In genomic region chr3:157423337-157423736, GRCh38 we compare ENCODE assay signal across 22 cellular contexts. TPM values are rescaled to one million over a fixed set of nuclear protein-coding genes. Genes with fewer than 3 reads are reported as not detected.
A peak's percentile ranks its signal among the peaks of the same experiment; 100 is the strongest.
DNase-seq lines count a peak whose midpoint lies in the region; ATAC-seq, FAIRE-seq and TF ChIP-seq lines count a peak whose summit lies in the region.
"Had no signal": no experiment of that assay in that cellular context is flagged by ENCODE, and none has a peak within 500 bp of the region (broad histone marks: within the 10 kb centered on the region; RNA-seq: fewer than 3 reads in every experiment).

No MANE protein-coding gene starts in this region.

- TF ChIP-seq POLR2A in GM12892 (IDR thresholded peaks at IDR 0.05; ENCODE audit: low read depth, low read length) = no peak

- H3K9me3 ChIP-seq in astrocyte (ENCODE audit: insufficient read depth, low read depth, low read length) (no peaks in the 10 kb centered on the region), mesenchymal stem cell (ENCODE audit: control insufficient read depth, low read length) (no peaks in the 10 kb centered on the region)
- H3K9me3 ChIP-seq: BE2C, SJCRH30 had no signal

- peaks cover 4% of the 10 kb centered on the region for H3K4me1 ChIP-seq in astrocyte (ENCODE audit: insufficient read depth, low read length)
- no peaks in the 10 kb centered on the region for H3K4me1 ChIP-seq in mesenchymal stem cell (ENCODE audit: control insufficient read depth, insufficient read depth, low read depth, low read length)
- H3K4me1 ChIP-seq: BE2C, SJCRH30 had no signal

- H3K23ac ChIP-seq in mesenchymal stem cell (ENCODE audit: low read length in 2 of 2) = no peak overlapping the region

- H4K8ac ChIP-seq in mesenchymal stem cell (ENCODE audit: low read length) = no peak overlapping the region

- CTCF ChIA-PET in BJ (lab: Yijun Ruan, JAX) = interaction anchor here (0.6 to 0.9 kb wide), 2 partner anchors 98 to 218 kb away, joined by 3 read pairs; no protein-coding TSS in a partner anchor

- no peak overlapping the region for H2AK5ac ChIP-seq in mesenchymal stem cell (ENCODE audit: low read length, severe bottlenecking)

- H3K27me3 ChIP-seq in BJ (ENCODE audit: control insufficient read depth, insufficient read depth, low read length) (no peaks in the 10 kb centered on the region), astrocyte (ENCODE audit: insufficient read depth, low read length) (no peaks in the 10 kb centered on the region), mesenchymal stem cell (ENCODE audit: control insufficient read depth in 1 of 2, insufficient read depth in 1 of 2, low read length in 2 of 2) (no peaks in the 10 kb centered on the region)
- H3K27me3 ChIP-seq: BE2C, SJCRH30 had no signal

- no peaks in the 10 kb centered on the region for H4K20me1 ChIP-seq in astrocyte (ENCODE audit: insufficient read depth, low read length)

- H3K4me2 ChIP-seq in astrocyte (ENCODE audit: low read length) (no peak overlapping the region), mesenchymal stem cell (ENCODE audit: low read length, poor library complexity, severe bottlenecking) (no peak overlapping the region)

- peak overlapping the region; percentile 19 for H2BK120ac ChIP-seq in mesenchymal stem cell (ENCODE audit: low read depth, low read length)

- H3K9ac ChIP-seq in astrocyte (ENCODE audit: low read length) (no peak overlapping the region), mesenchymal stem cell (ENCODE audit: low read length) (no peak overlapping the region)

- no peak overlapping the region for H3K4ac ChIP-seq in mesenchymal stem cell (ENCODE audit: low read depth in 1 of 2, low read length in 2 of 2)

- H3K18ac ChIP-seq in mesenchymal stem cell (ENCODE audit: low read depth in 1 of 2, low read length in 2 of 2) = no peak overlapping the region

- DNase-seq in BJ (ENCODE audit: low read depth) = peak; percentile 32
- peak; percentile 52 for DNase-seq in HS-27A (ENCODE audit: low read depth)
- DNase-seq in astrocyte (ENCODE audit: low read depth) = no peak
- no peak for DNase-seq in mesenchymal stem cell
- DNase-seq in stimulated activated CD8-positive, alpha-beta memory T cell treated with anti-CD3 and anti-CD28 coated beads, Interleukin-4, amount 100 ng/mL, for 48 hours = no peak
- no peak for DNase-seq in GM12892 (ENCODE audit: insufficient read length)
- DNase-seq: BE2C; CD8-positive, alpha-beta T cell; DMS79; GDM1; NCI-H1417 treated with DMSO at 0.1 percent for 48 hours; NCI-H2029 treated with DMSO at 0.1 percent for 48 hours; NCI-H2171 treated with DMSO at 0.1 percent for 48 hours; NCI-H748 treated with DMSO at 0.1 percent for 48 hours; OCI-M1; RPMI8226; SJCRH30 had no signal

- H3K4me3 Mint-ChIP-seq in astrocyte (ENCODE audit: unreplicated experiment) = no peak overlapping the region
- H3K4me3 Mint-ChIP-seq: CD8-positive, alpha-beta T cell had no signal

- TF ChIP-seq CTCF in BJ (IDR thresholded peaks at IDR 0.05; ENCODE audit: insufficient read depth, low read depth, low read length) (no peak), astrocyte (IDR thresholded peaks at IDR 0.05; ENCODE audit: insufficient read depth, low read depth, low read length) (no peak)

- H2AFZ ChIP-seq in astrocyte (ENCODE audit: low read depth, low read length) (no peak overlapping the region), mesenchymal stem cell (ENCODE audit: low read depth, low read length) (no peak overlapping the region)

- H3K4me3 ChIP-seq in BJ (ENCODE audit: low read depth, low read length) (no peak overlapping the region), astrocyte (ENCODE audit: insufficient read depth, low read depth, low read length) (no peak overlapping the region), mesenchymal stem cell (ENCODE audit: insufficient read depth in 1 of 2, low read depth in 1 of 2, low read length in 2 of 2) (no peak overlapping the region)
- H3K4me3 ChIP-seq: SJCRH30 had no signal

- H3K4me1 Mint-ChIP-seq in astrocyte (ENCODE audit: low read depth, unreplicated experiment) = peaks cover 10% of the 10 kb centered on the region

- no peak overlapping the region for H4K91ac ChIP-seq in mesenchymal stem cell (ENCODE audit: low read length)

- peaks cover 5% of the 10 kb centered on the region for H3K9me3 Mint-ChIP-seq in astrocyte (ENCODE audit: unreplicated experiment)

- H3K36me3 ChIP-seq in BJ (ENCODE audit: control insufficient read depth, insufficient read depth, low read length) = no peaks in the 10 kb centered on the region
- H3K36me3 ChIP-seq in astrocyte (ENCODE audit: insufficient read depth, low read length) = no peaks in the 10 kb centered on the region
- peaks cover 9 to 14% of the 10 kb centered on the region in 2 experiments for H3K36me3 ChIP-seq in mesenchymal stem cell (ENCODE audit: control insufficient read depth in 1 of 2, insufficient read depth in 2 of 2, low read depth in 1 of 2, low read length in 2 of 2)
- H3K36me3 ChIP-seq: BE2C, SJCRH30 had no signal

- H3K27ac ChIP-seq in astrocyte (ENCODE audit: low read depth, low read length) (no peak overlapping the region), mesenchymal stem cell (ENCODE audit: low read length, poor library complexity, severe bottlenecking) (no peak overlapping the region)
- H3K27ac ChIP-seq: SJCRH30 had no signal

- no peak overlapping the region for H3K14ac ChIP-seq in mesenchymal stem cell (ENCODE audit: low read length in 2 of 2)

- no peak overlapping the region for H2BK15ac ChIP-seq in mesenchymal stem cell (ENCODE audit: low read depth, poor library complexity, severe bottlenecking)

- peaks cover 2% of the 10 kb centered on the region for H3K36me3 Mint-ChIP-seq in astrocyte (ENCODE audit: low read depth, unreplicated experiment)
- H3K36me3 Mint-ChIP-seq: CD8-positive, alpha-beta T cell had no signal

- H3K27ac Mint-ChIP-seq in astrocyte (ENCODE audit: unreplicated experiment) = no peak overlapping the region
- H3K27ac Mint-ChIP-seq: CD8-positive, alpha-beta T cell had no signal

- H3K27me3 Mint-ChIP-seq in astrocyte (ENCODE audit: low read depth, unreplicated experiment) = no peaks in the 10 kb centered on the region

- FAIRE-seq in astrocyte (lab: Jason Lieb, UNC) (peak; percentile 71), GM12892 (lab: Jason Lieb, UNC) (no peak)
- FAIRE-seq: GM12891, H54 had no signal

- POLR2A ChIA-PET in BJ (lab: Charles Lee) = no interaction called here

- H3K79me1 ChIP-seq in mesenchymal stem cell (replicated peaks; ENCODE audit: low read length, poor library complexity, severe bottlenecking) = no peaks in the 10 kb centered on the region

- H3K79me2 ChIP-seq in astrocyte (ENCODE audit: insufficient read depth, low read length) = no peaks in the 10 kb centered on the region

- no peak overlapping the region for H2BK5ac ChIP-seq in mesenchymal stem cell (ENCODE audit: low read depth, low read length, poor library complexity, severe bottlenecking)

- no peak overlapping the region for H2BK12ac ChIP-seq in mesenchymal stem cell (ENCODE audit: low read length in 2 of 2)

- ATAC-seq in GM18498 (IDR thresholded peaks at IDR 0.05; ENCODE audit: unreplicated experiment) (no peak), GM19397 (IDR thresholded peaks at IDR 0.05; ENCODE audit: unreplicated experiment) (no peak)
- ATAC-seq: CD8-positive, alpha-beta T cell had no signal

RNA-seq across cellular contexts. Expression of gene PTX3, which starts 13.3 kb away (rescaled TPM):
- polyA plus RNA-seq in BJ (2011; rRNA removed) = 60.8 and 120 TPM in 2 replicates
- 19.7 and 31.8 TPM in 2 replicates for polyA minus RNA-seq in BJ (2011; rRNA and poly(A)+ RNA removed)
- total RNA-seq in astrocyte = 3.0 and 4.7 TPM in 2 replicates
- 14.6 TPM for polyA plus RNA-seq in mesenchymal stem cell (2013, experiment 1 of 2)
- polyA plus RNA-seq in mesenchymal stem cell (2013, experiment 2 of 2) = 15.4 TPM
- polyA plus RNA-seq in GM12892 (2012; ENCODE audit: missing spikeins) = not detected
- total RNA-seq: CD8-positive, alpha-beta T cell; HT-29; SJCRH30 had no signal

Comparison
In these comparisons a context has a peak if more than half of its experiments do, and no peak if none do; other contexts are left out.
1. DNase-seq: peak in BJ (single experiment) and HS-27A (single experiment); none in astrocyte (single experiment), mesenchymal stem cell (single experiment), stimulated activated CD8-positive, alpha-beta memory T cell treated with anti-CD3 and anti-CD28 coated beads, Interleukin-4, amount 100 ng/mL, for 48 hours (single experiment) and GM12892 (single experiment).